ENCODE assay signal across 1 cellular context in the genomic region with DNA sequence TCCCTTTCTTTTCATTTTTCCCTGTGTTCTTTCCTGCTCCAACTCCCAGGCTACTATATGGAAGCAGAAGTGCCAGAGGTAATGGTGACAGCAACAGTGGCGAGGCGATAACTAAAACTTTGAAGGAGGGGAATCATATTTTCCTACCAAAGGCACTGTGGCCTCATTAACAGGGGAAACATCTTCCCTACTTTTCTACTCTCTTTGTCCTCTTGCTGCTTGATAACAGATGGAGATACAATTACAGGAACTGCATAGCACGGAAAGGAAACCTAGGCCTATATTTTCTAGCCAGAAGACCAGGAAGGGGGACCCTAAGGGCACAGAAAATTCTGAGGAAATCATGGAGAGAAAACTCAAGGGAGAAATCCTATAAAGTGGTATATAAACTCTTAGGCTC.
TF ChIP-seq lines count a peak whose summit lies in the region.

No MANE protein-coding gene starts in this region.

TF ChIP-seq in endothelial cell of umbilical vein, 7 proteins besides CTCF, POLR2A, EP300 and RAD21 (continued from another document):
- no peak for TF ChIP-seq POLR2AphosphoS5 (IDR thresholded peaks at IDR 0.05; ENCODE audit: insufficient read depth, low read depth, low read length)
- TF ChIP-seq GATA2 (IDR thresholded peaks at IDR 0.05; ENCODE audit: insufficient read depth, insufficient read length, low read depth, low read length), result no peak
- TF ChIP-seq, protein P1, sequence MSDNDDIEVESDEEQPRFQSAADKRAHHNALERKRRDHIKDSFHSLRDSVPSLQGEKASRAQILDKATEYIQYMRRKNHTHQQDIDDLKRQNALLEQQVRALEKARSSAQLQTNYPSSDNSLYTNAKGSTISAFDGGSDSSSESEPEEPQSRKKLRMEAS (IDR thresholded peaks at IDR 0.05; ENCODE audit: insufficient read depth, insufficient read length), result no peak
- no peak for TF ChIP-seq EZH2 (IDR thresholded peaks at IDR 0.05; ENCODE audit: borderline replicate concordance, low read depth, low read length, severe bottlenecking)
